In genomic region chr3:53129344-53129743, GRCh38 we compare ENCODE assay signal across 8 cellular contexts. TPM values are rescaled to one million over a fixed set of nuclear protein-coding genes. Genes with fewer than 3 reads are reported as not detected.
DNase-seq lines count a peak whose midpoint lies in the region; ATAC-seq and TF ChIP-seq lines count a peak whose summit lies in the region.

No MANE protein-coding gene starts in this region.

- CTCF ChIA-PET in SK-N-SH (lab: Yijun Ruan, JAX), result interaction anchor here (0.7 to 5.2 kb wide), 5 partner anchors 10 to 67 kb away, joined by 4 to 36 read pairs (median 8); no protein-coding TSS in a partner anchor
- CTCF ChIA-PET in activated CD8-positive, alpha-beta T cell treated with anti-CD3 and anti-CD28 coated beads, Interleukin-2, amount 10 ng/mL, durations not matched to agents 7 days and 5 days (lab: Charles Lee), result interaction anchor here (1.0 to 4.2 kb wide), 5 partner anchors 15 to 171 kb away, joined by 3 to 28 read pairs (median 9); no protein-coding TSS in a partner anchor

- TF ChIP-seq CTCF in SK-N-SH (IDR thresholded peaks at IDR 0.05), result no peak

- H3K27me3 ChIP-seq in SK-N-SH (ENCODE audit: insufficient read depth), result no peaks in the 10 kb centered on the region
- no peaks in the 10 kb centered on the region for H3K27me3 ChIP-seq in subcutaneous abdominal adipose tissue (ENCODE audit: control insufficient read depth in 5 of 5, insufficient read depth in 4 of 5, low read length in 5 of 5)

- no peak overlapping the region for H2AFZ ChIP-seq in SK-N-SH (ENCODE audit: low read depth)

- no peaks in the 10 kb centered on the region for H3K9me3 Mint-ChIP-seq in activated CD8-positive, alpha-beta T cell treated with anti-CD3 and anti-CD28 coated beads, Interleukin-2, amount 10 ng/mL, durations not matched to agents 7 days and 5 days (ENCODE audit: insufficient read depth)

- H3K4me3 Mint-ChIP-seq in activated CD8-positive, alpha-beta T cell treated with anti-CD3 and anti-CD28 coated beads, Interleukin-2, amount 10 ng/mL, durations not matched to agents 7 days and 5 days, result peak overlapping the region; percentile 82

- H3K79me2 ChIP-seq in SK-N-SH (ENCODE audit: insufficient read depth), result peaks cover 29% of the 10 kb centered on the region

- H3K27ac ChIP-seq in SK-N-SH (ENCODE audit: low read depth in 2 of 2, low read length in 1 of 2) (no peak overlapping the region), subcutaneous abdominal adipose tissue (ENCODE audit: low read depth, low read length) (no peak overlapping the region)

- no peak for TF ChIP-seq RAD21 in SK-N-SH (IDR thresholded peaks at IDR 0.05; ENCODE audit: low read length)

- 24% methylated on average over 3 of the region's 3 CpGs for WGBS in SK-N-SH (ENCODE audit: low lambda C conversion rate)

- POLR2A ChIA-PET in SK-N-SH (lab: Yijun Ruan, JAX), result no interaction called here
- POLR2A ChIA-PET in activated CD8-positive, alpha-beta T cell treated with anti-CD3 and anti-CD28 coated beads, Interleukin-2, amount 10 ng/mL, durations not matched to agents 7 days and 5 days (lab: Charles Lee), result interaction anchor here (0.8 to 1.8 kb wide), 6 partner anchors 12 to 216 kb away, joined by 3 to 6 read pairs (median 3); no protein-coding TSS in a partner anchor

- peaks cover 16% of the 10 kb centered on the region for H3K36me3 Mint-ChIP-seq in activated CD8-positive, alpha-beta T cell treated with anti-CD3 and anti-CD28 coated beads, Interleukin-2, amount 10 ng/mL, durations not matched to agents 7 days and 5 days (ENCODE audit: low read depth)

- no peak for DNase-seq in SK-N-SH
- no peak for DNase-seq in activated CD8-positive, alpha-beta T cell treated with anti-CD3 and anti-CD28 coated beads, Interleukin-2, amount 10 ng/mL, durations not matched to agents 7 days and 5 days
- no peak for DNase-seq in dermis blood vessel endothelial cell
- no peak for DNase-seq in activated CD8-positive, alpha-beta memory T cell treated with anti-CD3 and anti-CD28 coated beads for 24 hours
- DNase-seq in NCI-H1105 treated with DMSO at 0.1 percent for 48 hours (lab: John Stamatoyannopoulos, UW), result no peak

- H3K4me2 ChIP-seq in SK-N-SH, result peak overlapping the region; percentile 85

- no peaks in the 10 kb centered on the region for H3F3A ChIP-seq in SK-N-SH (replicated peaks; ENCODE audit: insufficient read depth)

- H3K9me2 ChIP-seq in SK-N-SH, result no peaks in the 10 kb centered on the region

- ATAC-seq in SK-N-SH treated with all-trans-retinoic acid at 6 μM for 48 hours, result no peak
- no peak for ATAC-seq in activated CD8-positive, alpha-beta T cell treated with anti-CD3 and anti-CD28 coated beads, Interleukin-2, amount 10 ng/mL, durations not matched to agents 7 days and 5 days

- H3K4me1 Mint-ChIP-seq in activated CD8-positive, alpha-beta T cell treated with anti-CD3 and anti-CD28 coated beads, Interleukin-2, amount 10 ng/mL, durations not matched to agents 7 days and 5 days (ENCODE audit: low read depth), result peaks cover 26% of the 10 kb centered on the region

- H3K27me3 Mint-ChIP-seq in activated CD8-positive, alpha-beta T cell treated with anti-CD3 and anti-CD28 coated beads, Interleukin-2, amount 10 ng/mL, durations not matched to agents 7 days and 5 days (ENCODE audit: low read depth), result no peaks in the 10 kb centered on the region

- no peaks in the 10 kb centered on the region for H3K9me3 ChIP-seq in SK-N-SH
- H3K9me3 ChIP-seq in iPS-18c (ENCODE audit: control insufficient read depth, insufficient read depth, low read length), result no peaks in the 10 kb centered on the region
- H3K9me3 ChIP-seq in subcutaneous abdominal adipose tissue (ENCODE audit: control insufficient read depth in 5 of 5, low read length in 5 of 5), result no peaks in the 10 kb centered on the region

- peaks cover 0 to 12% of the 10 kb centered on the region in 2 experiments; a peak in 2 of 4 replicates for H3K4me1 ChIP-seq in SK-N-SH (ENCODE audit: control insufficient read depth in 1 of 2, insufficient read depth in 2 of 2, low read depth in 1 of 2, low read length in 1 of 2)
- H3K4me1 ChIP-seq in subcutaneous abdominal adipose tissue (ENCODE audit: control insufficient read depth in 5 of 5, insufficient read depth in 5 of 5, low read length in 5 of 5), result peaks cover 10 to 33% (median 26%) of the 10 kb centered on the region in 5 donors

- H3K4me3 ChIP-seq in SK-N-SH (ENCODE audit: low read depth in 2 of 2, low read length in 1 of 2), result peak overlapping the region; percentile 86
- H3K4me3 ChIP-seq in iPS-18c (ENCODE audit: insufficient read depth, low read depth, low read length), result peak overlapping the region; percentile 94
- peak overlapping the region; percentile 71 to 88 (median 82) for H3K4me3 ChIP-seq in subcutaneous abdominal adipose tissue (ENCODE audit: low read depth in 1 of 5, low read length in 5 of 5)

- H3K9ac ChIP-seq in SK-N-SH (peak overlapping the region; percentile 97), subcutaneous abdominal adipose tissue (ENCODE audit: low read length in 5 of 5) (peak overlapping the region; percentile 16 to 95 (median 88))

- peaks cover 3 to 22% of the 10 kb centered on the region in 2 experiments for H3K36me3 ChIP-seq in SK-N-SH (replicated peaks in 1 of 2; ENCODE audit: control insufficient read depth in 1 of 2, insufficient read depth in 2 of 2, low read length in 1 of 2)
- peaks cover 12 to 22% (median 13%) of the 10 kb centered on the region in 5 donors for H3K36me3 ChIP-seq in subcutaneous abdominal adipose tissue (ENCODE audit: control insufficient read depth in 5 of 5, insufficient read depth in 5 of 5, low read length in 5 of 5)

- TF ChIP-seq EP300 in SK-N-SH (IDR thresholded peaks at IDR 0.05; ENCODE audit: borderline replicate concordance in 1 of 2, low read depth in 1 of 2, low read length in 1 of 2), result no peak

- H3K27ac Mint-ChIP-seq in activated CD8-positive, alpha-beta T cell treated with anti-CD3 and anti-CD28 coated beads, Interleukin-2, amount 10 ng/mL, durations not matched to agents 7 days and 5 days, result peak overlapping the region; percentile 89

- H4K20me1 ChIP-seq in SK-N-SH (ENCODE audit: insufficient read depth), result no peaks in the 10 kb centered on the region

TF ChIP-seq in SK-N-SH, 30 proteins besides CTCF, POLR2A, EP300 and RAD21:
- no peak for TF ChIP-seq TCF12 (IDR thresholded peaks at IDR 0.05)

TF ChIP-seq in SK-N-SH treated with all-trans-retinoic acid at 6 μM for 48 hours, 23 proteins besides CTCF, POLR2A, EP300 and RAD21:
- TF ChIP-seq RARB (CRISPR knock-in tag; IDR thresholded peaks at IDR 0.05), result no peak

RNA-seq across cellular contexts. Expression of gene RFT1, which starts 0.9 kb away (rescaled TPM):
- polyA plus RNA-seq in SK-N-SH (2012; rRNA removed), result 13.8 and 22.9 TPM in 2 replicates
- polyA plus RNA-seq in SK-N-SH (2012; cell fraction: cytosol; rRNA removed), result 13.3 and 17.1 TPM in 2 replicates
- 11.7 and 14.6 TPM in 2 replicates for polyA plus RNA-seq in SK-N-SH (2012; cell fraction: nucleus; rRNA removed)
- total RNA-seq in activated CD8-positive, alpha-beta T cell treated with anti-CD3 and anti-CD28 coated beads, Interleukin-2, amount 10 ng/mL, durations not matched to agents 7 days and 5 days, result 10 to 100 TPM; 31.7 to 32.3 TPM
- total RNA-seq in dermis blood vessel endothelial cell, result 18.3 and 25.5 TPM in 2 replicates

RNA-seq across cellular contexts. Expression of gene PRKCD, which starts 31.7 kb away (rescaled TPM):
- polyA plus RNA-seq in SK-N-SH (2012; rRNA removed), result 24.5 and 29.0 TPM in 2 replicates
- 14.3 and 19.6 TPM in 2 replicates for polyA plus RNA-seq in SK-N-SH (2012; cell fraction: cytosol; rRNA removed)
- polyA plus RNA-seq in SK-N-SH (2012; cell fraction: nucleus; rRNA removed), result 28.9 and 32.1 TPM in 2 replicates
- 10 to 100 TPM; 19.5 to 20.5 TPM for total RNA-seq in activated CD8-positive, alpha-beta T cell treated with anti-CD3 and anti-CD28 coated beads, Interleukin-2, amount 10 ng/mL, durations not matched to agents 7 days and 5 days
- 2.2 and 3.5 TPM in 2 replicates for total RNA-seq in dermis blood vessel endothelial cell
